ENCODE assay signal across 8 cellular contexts in the genomic region with DNA sequence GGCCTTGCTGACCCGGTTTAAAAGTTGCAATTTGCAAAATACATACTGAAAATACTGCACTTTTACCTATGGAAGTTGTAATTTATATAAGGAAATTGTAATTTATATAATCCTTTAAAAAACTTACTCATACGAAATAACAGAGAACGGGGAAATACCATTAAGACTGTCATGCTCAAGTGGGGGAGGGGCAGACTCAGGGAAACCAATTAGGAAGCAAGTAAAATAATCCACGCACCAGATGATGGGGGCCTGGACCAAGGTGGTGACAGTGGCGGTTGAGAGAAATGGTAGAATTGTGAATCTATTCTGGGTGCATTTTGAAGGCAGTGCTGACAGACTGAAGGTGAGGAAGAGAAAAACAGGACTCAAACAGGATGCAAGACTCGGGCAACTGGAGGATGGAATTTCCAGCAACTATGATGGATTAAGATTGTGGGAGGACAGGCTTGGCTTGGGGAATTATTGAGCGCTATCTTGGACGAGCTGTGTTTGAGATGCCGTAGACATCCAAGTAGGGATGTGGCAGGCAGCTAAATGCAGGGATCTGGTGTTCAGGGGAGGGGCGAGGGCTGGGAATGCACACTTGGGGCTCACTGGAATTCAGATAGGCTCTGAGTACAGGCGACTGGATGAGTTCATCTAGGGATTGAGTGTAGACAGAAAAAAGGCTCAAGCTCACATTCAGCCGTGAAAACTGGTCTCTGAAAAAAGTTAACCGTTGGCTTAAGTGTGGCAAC. TPM values are rescaled to one million over a fixed set of nuclear protein-coding genes. Genes with fewer than 3 reads are reported as not detected.
DNase-seq lines count a peak whose midpoint lies in the region; ATAC-seq and TF ChIP-seq lines count a peak whose summit lies in the region.

No MANE protein-coding gene starts in this region.

- H3K4me1 ChIP-seq in left lung, result peaks cover 3 to 14% of the 10 kb centered on the region in 2 donors
- H3K4me1 ChIP-seq in thyroid gland, result peaks cover 13 to 15% of the 10 kb centered on the region in 2 donors

- H3K4me3 ChIP-seq in MG63 (peak overlapping the region; percentile 82), cardiac fibroblast (replicated peaks in 1 of 2; ENCODE audit: low read depth in 2 of 2, low read length in 2 of 2) (peak overlapping the region; percentile 83 to 92), left lung (peak overlapping the region in 1 of 2 donors; percentile 86), thyroid gland (replicated peaks in 1 of 3) (peak overlapping the region; percentile 76 to 89 (median 82))

- 21 to 23% methylated on average over 13 of the region's 13 CpGs for WGBS in thyroid gland, 2 donors

- H3K36me3 ChIP-seq in MG63, result no peaks in the 10 kb centered on the region
- H3K36me3 ChIP-seq in left lung, result no peaks in the 10 kb centered on the region
- no peaks in the 10 kb centered on the region for H3K36me3 ChIP-seq in thyroid gland

- peak; percentile 55 for ATAC-seq in left lung
- no peak for ATAC-seq in HG02610 (IDR thresholded peaks at IDR 0.05; ENCODE audit: unreplicated experiment)
- ATAC-seq in HG03571 (IDR thresholded peaks at IDR 0.05; ENCODE audit: unreplicated experiment), result no peak

- peak overlapping the region; percentile 87 to 90 for H3K27ac ChIP-seq in left lung
- H3K27ac ChIP-seq in thyroid gland, result peak overlapping the region in 2 of 3 donors; percentile 92 to 97

- no peak for TF ChIP-seq CTCF in cardiac fibroblast (IDR thresholded peaks at IDR 0.05; ENCODE audit: low read depth, low read length)
- no peak for TF ChIP-seq CTCF in left lung (IDR thresholded peaks at IDR 0.05)
- TF ChIP-seq CTCF in thyroid gland (IDR thresholded peaks at IDR 0.05), result no peak

- H3K9me3 ChIP-seq in MG63 (no peaks in the 10 kb centered on the region), left lung (no peaks in the 10 kb centered on the region), thyroid gland (no peaks in the 10 kb centered on the region)

- TF ChIP-seq POLR2A in thyroid gland (IDR thresholded peaks at IDR 0.05), result no peak

- no peaks in the 10 kb centered on the region for H3K27me3 ChIP-seq in MG63
- no peaks in the 10 kb centered on the region for H3K27me3 ChIP-seq in left lung
- no peaks in the 10 kb centered on the region for H3K27me3 ChIP-seq in thyroid gland

- peak; percentile 49 for DNase-seq in DMS 273 (lab: John Stamatoyannopoulos, UW; ENCODE audit: unreplicated experiment)
- peak; percentile 15 for DNase-seq in MG63
- DNase-seq in cardiac fibroblast (ENCODE audit: low read depth in 2 of 2), result peak; percentile 41 to 63
- DNase-seq in left lung, result peak in 1 of 2 donors; percentile 50
- peak; percentile 28 to 35 for DNase-seq in thyroid gland
- no peak for DNase-seq in NCI-H2196 treated with DMSO at 0.1 percent for 48 hours (lab: John Stamatoyannopoulos, UW; ENCODE audit: unreplicated experiment)

- intact Hi-C loops in left lung (cut with DNase I), result no loop called here
- intact Hi-C loops in thyroid gland (cut with DNase I), result no loop called here

RNA-seq across cellular contexts. Expression of a gene that starts 1.0 kb away (rescaled TPM):
- total RNA-seq in MG63 (2014; rRNA removed; shearing (Covaris generic); ENCODE audit: low replicate concordance), result 0.59 TPM in 2 replicates
- 1 to 10 TPM; 1.7 to 2.0 TPM for total RNA-seq in left lung
- 10 to 100 TPM in 1 of 4 donors, 1 to 10 TPM in 3; 3.8 to 27.8 (median 5.7) TPM for total RNA-seq in thyroid gland

RNA-seq across cellular contexts. Expression of a gene that starts 7.2 kb away (rescaled TPM):
- total RNA-seq in MG63 (2014; rRNA removed; shearing (Covaris generic); ENCODE audit: low replicate concordance), result 0.35 and 1.0 TPM in 2 replicates
- total RNA-seq in left lung (1 to 10 TPM; 3.5 to 3.6 TPM), thyroid gland (1 to 10 TPM; 4.6 to 9.7 (median 7.4) TPM)
